21 cellular contexts compared by ENCODE assay signal in the genomic region with DNA sequence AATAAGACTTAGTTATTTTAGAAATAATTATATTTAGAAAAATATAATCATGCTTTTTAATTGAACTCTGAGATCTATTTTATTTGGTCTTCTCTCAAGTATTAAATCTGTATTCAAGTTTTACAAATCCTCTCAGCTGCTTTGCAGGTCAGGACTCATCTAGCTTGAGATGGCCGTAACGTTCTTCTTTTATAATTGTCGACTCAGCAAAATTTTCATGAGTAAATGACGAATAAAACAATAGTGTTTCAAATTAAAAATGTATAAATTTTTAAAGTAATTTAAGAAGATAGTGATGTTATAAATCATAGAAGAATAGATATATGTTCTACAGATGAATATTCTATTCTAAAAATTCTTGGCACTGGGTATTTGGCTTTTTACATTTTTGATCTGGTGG.
DNase-seq lines count a peak whose midpoint lies in the region; ATAC-seq, FAIRE-seq and TF ChIP-seq lines count a peak whose summit lies in the region.
"Had no signal": no experiment of that assay in that cellular context is flagged by ENCODE, and none has a peak within 500 bp of the region (broad histone marks: within the 10 kb centered on the region; RNA-seq: fewer than 3 reads in every experiment).

No MANE protein-coding gene starts in this region.

- no CpG with 5 or more reads among the region's 4 CpGs for WGBS in IMR-90 (ENCODE audit: extremely low coverage in 2 of 2, insufficient read length in 1 of 2), 2 experiments

- H3K79me1 ChIP-seq in IMR-90 (ENCODE audit: low read depth in 1 of 2, low read length in 2 of 2): no peaks in the 10 kb centered on the region

- in situ Hi-C loops in IMR-90 (cut with MboI; ENCODE audit: low sequenced_read_pairs): no loop called here

- H2AFZ ChIP-seq in IMR-90 (replicated peaks; ENCODE audit: low read length, poor library complexity) (no peak overlapping the region), neural cell (ENCODE audit: low read depth, low read length) (no peak overlapping the region)
- H2AFZ ChIP-seq: GM23248 had no signal

- H2AK9ac ChIP-seq in IMR-90 (replicated peaks; ENCODE audit: low read depth, low read length, poor library complexity): no peak overlapping the region

- intact Hi-C loops in IMR-90 (cut with micrococcal nuclease): no loop called here

- H3K4me1 ChIP-seq in IMR-90 (ENCODE audit: control insufficient read depth, insufficient read depth, low read length) (no peaks in the 10 kb centered on the region), SJCRH30 (no peaks in the 10 kb centered on the region)
- H3K4me1 ChIP-seq: BLaER1, Caco-2 had no signal

- H3F3A ChIP-seq in neural cell (ENCODE audit: insufficient read depth, low read length, poor library complexity, severe bottlenecking): peaks cover 13% of the 10 kb centered on the region

- H3K4me3 ChIP-seq in IMR-90 (ENCODE audit: insufficient read depth, low read depth, low read length): no peak overlapping the region
- no peak overlapping the region for H3K4me3 ChIP-seq in neural cell (ENCODE audit: low read length)
- no peak overlapping the region for H3K4me3 ChIP-seq in SJCRH30
- H3K4me3 ChIP-seq: BLaER1, GM23248 had no signal

- H2BK20ac ChIP-seq in IMR-90 (ENCODE audit: low read depth, low read length): no peak overlapping the region

- dilution Hi-C loops in IMR-90 (cut with HindIII; ENCODE audit: low sequenced_read_pairs, unreplicated experiment): no loop called here

- TF ChIP-seq RAD21 in IMR-90 (IDR thresholded peaks at IDR 0.05; ENCODE audit: low read length) (no peak), neural cell (conservative IDR thresholded peaks at IDR 0.05) (no peak)

- H3K14ac ChIP-seq in IMR-90 (replicated peaks; ENCODE audit: low read depth, low read length): no peak overlapping the region

- H3K27ac ChIP-seq in IMR-90 (ENCODE audit: insufficient read depth, low read length): no peak overlapping the region
- peak overlapping the region; percentile 25 for H3K27ac ChIP-seq in neural cell (ENCODE audit: low read length)
- H3K27ac ChIP-seq in SJCRH30: no peak overlapping the region
- H3K27ac ChIP-seq: BLaER1, C4-2B, GM23248 had no signal

- no peak overlapping the region for H3K4me2 ChIP-seq in IMR-90 (ENCODE audit: low read depth, low read length)
- H3K4me2 ChIP-seq in neural cell (ENCODE audit: low read length): no peak overlapping the region
- H3K4me2 ChIP-seq: BLaER1 had no signal

- CTCF ChIA-PET in IMR-90 (lab: Yijun Ruan, JAX): no interaction called here

- no peak overlapping the region for H4K5ac ChIP-seq in IMR-90 (ENCODE audit: low read depth, low read length)

- no peak for TF ChIP-seq EP300 in neural cell (conservative IDR thresholded peaks at IDR 0.05; ENCODE audit: poor library complexity, severe bottlenecking)

- H3K18ac ChIP-seq in IMR-90 (ENCODE audit: low read depth, low read length): no peak overlapping the region

- no peaks in the 10 kb centered on the region for H3K9me2 ChIP-seq in neural cell (ENCODE audit: insufficient read depth, low read length)

- H3K9me3 ChIP-seq in IMR-90 (ENCODE audit: control insufficient read depth, insufficient read depth, low read length): no peaks in the 10 kb centered on the region
- H3K9me3 ChIP-seq in neural cell (ENCODE audit: low read length): no peaks in the 10 kb centered on the region
- no peaks in the 10 kb centered on the region for H3K9me3 ChIP-seq in SJCRH30 (replicated peaks)
- H3K9me3 ChIP-seq: BLaER1, Caco-2 had no signal

- H3K9ac ChIP-seq in IMR-90 (ENCODE audit: low read depth, low read length) (no peak overlapping the region), neural cell (ENCODE audit: low read length) (no peak overlapping the region)
- H3K9ac ChIP-seq: BLaER1, GM23248 had no signal

- POLR2A ChIA-PET in IMR-90 (lab: Charles Lee; ENCODE audit: unreplicated experiment): no interaction called here

- no peak overlapping the region for H2AK5ac ChIP-seq in IMR-90 (ENCODE audit: low read depth, low read length)

- no peak overlapping the region for H2BK5ac ChIP-seq in IMR-90 (ENCODE audit: low read depth, low read length, poor library complexity, severe bottlenecking)

- H3K79me2 ChIP-seq in neural cell (replicated peaks; ENCODE audit: insufficient read depth, low read length): no peaks in the 10 kb centered on the region

- FAIRE-seq in A204.1 (lab: Jason Lieb, UNC) (peak; percentile 65), colon (lab: Jason Lieb, UNC) (peak; percentile 28), RCC 7860 (lab: Jason Lieb, UNC) (no peak)
- FAIRE-seq: G401.6, GM12892, GM19239 had no signal

- no peak overlapping the region for H4K91ac ChIP-seq in IMR-90 (ENCODE audit: insufficient read depth, low read depth, low read length)

- no peaks in the 10 kb centered on the region for H3K9me1 ChIP-seq in IMR-90 (ENCODE audit: insufficient read depth, low read length)

- H2BK15ac ChIP-seq in IMR-90 (ENCODE audit: low read depth, low read length): no peak overlapping the region

- TF ChIP-seq CTCF in IMR-90 (conservative IDR thresholded peaks at IDR 0.05; ENCODE audit: low read depth, low read length) (no peak), neural cell (IDR thresholded peaks at IDR 0.05; ENCODE audit: poor library complexity, severe bottlenecking) (no peak)

- H4K20me1 ChIP-seq in IMR-90 (ENCODE audit: insufficient read depth, low read length) (no peaks in the 10 kb centered on the region), neural cell (ENCODE audit: insufficient read depth) (no peaks in the 10 kb centered on the region)
- H4K20me1 ChIP-seq: BLaER1 had no signal

- no peak overlapping the region for H4K8ac ChIP-seq in IMR-90 (ENCODE audit: low read depth in 2 of 2, low read length in 2 of 2)

- no peak overlapping the region for H3K23ac ChIP-seq in IMR-90 (ENCODE audit: low read depth, low read length)

- DNase-seq in IMR-90 (no peak), RCC 7860 (ENCODE audit: low spot score) (no peak), SJCRH30 (no peak)
- DNase-seq: 8988T; Caco-2; CD4-positive, CD25-positive, alpha-beta regulatory T cell; CD8-positive, alpha-beta T cell; DMS153; DND-41; GM23248; H9 had no signal

- no peaks in the 10 kb centered on the region for H3K27me3 ChIP-seq in IMR-90 (ENCODE audit: control insufficient read depth, insufficient read depth, low read length)
- no peaks in the 10 kb centered on the region for H3K27me3 ChIP-seq in neural cell (ENCODE audit: insufficient read depth, low read depth, low read length)
- no peaks in the 10 kb centered on the region; the same call in 1 of the 2 replicates for H3K27me3 ChIP-seq in SJCRH30
- H3K27me3 ChIP-seq: BLaER1 had no signal

- H2BK120ac ChIP-seq in IMR-90 (ENCODE audit: low read depth, low read length): no peak overlapping the region

- H3K36me3 ChIP-seq in IMR-90 (ENCODE audit: control insufficient read depth, insufficient read depth, low read length) (no peaks in the 10 kb centered on the region), neural cell (ENCODE audit: insufficient read depth, low read length) (no peaks in the 10 kb centered on the region), SJCRH30 (no peaks in the 10 kb centered on the region)
- H3K36me3 ChIP-seq: BLaER1 had no signal

- ATAC-seq in IMR-90 (ENCODE audit: low read depth): no peak
- ATAC-seq in HG02610 (IDR thresholded peaks at IDR 0.05; ENCODE audit: unreplicated experiment): no peak
- ATAC-seq: CD8-positive, alpha-beta T cell; HCT116 had no signal

- BruUV-seq in IMR-90 (replicated peaks; lab: Mats Ljungman, UMichigan): no TSS peak

- no peak overlapping the region for H3K4ac ChIP-seq in IMR-90 (ENCODE audit: low read depth, low read length)

- TF ChIP-seq POLR2A in IMR-90 (IDR thresholded peaks at IDR 0.05; ENCODE audit: low read depth, low read length): no peak

- no peak overlapping the region for H3K56ac ChIP-seq in IMR-90 (ENCODE audit: extremely low read depth, insufficient read depth, low read length)

TF ChIP-seq in IMR-90, 13 proteins besides CTCF, POLR2A, EP300 and RAD21:
- TF ChIP-seq MAFK (IDR thresholded peaks at IDR 0.05; ENCODE audit: low read depth, low read length) (peak; percentile 100), NFE2L2 (IDR thresholded peaks at IDR 0.05; ENCODE audit: low read depth, low read length) (no peak), CEBPB (IDR thresholded peaks at IDR 0.05; ENCODE audit: low read depth, low read length) (no peak), RFX5 (IDR thresholded peaks at IDR 0.05; ENCODE audit: low read depth, low read length) (no peak), ELK1 (IDR thresholded peaks at IDR 0.05; ENCODE audit: borderline replicate concordance, low read depth, low read length) (no peak), CHD1 (IDR thresholded peaks at IDR 0.05; ENCODE audit: low read depth, low read length) (no peak)

TF ChIP-seq in neural cell, 6 proteins besides CTCF, POLR2A, EP300 and RAD21:
- no peak for TF ChIP-seq EZH2 (IDR thresholded peaks at IDR 0.05; ENCODE audit: borderline replicate concordance, insufficient read depth, low read length, poor library complexity, severe bottlenecking)
- TF ChIP-seq SMC3 (conservative IDR thresholded peaks at IDR 0.05; ENCODE audit: poor library complexity): no peak
- TF ChIP-seq, protein P1, sequence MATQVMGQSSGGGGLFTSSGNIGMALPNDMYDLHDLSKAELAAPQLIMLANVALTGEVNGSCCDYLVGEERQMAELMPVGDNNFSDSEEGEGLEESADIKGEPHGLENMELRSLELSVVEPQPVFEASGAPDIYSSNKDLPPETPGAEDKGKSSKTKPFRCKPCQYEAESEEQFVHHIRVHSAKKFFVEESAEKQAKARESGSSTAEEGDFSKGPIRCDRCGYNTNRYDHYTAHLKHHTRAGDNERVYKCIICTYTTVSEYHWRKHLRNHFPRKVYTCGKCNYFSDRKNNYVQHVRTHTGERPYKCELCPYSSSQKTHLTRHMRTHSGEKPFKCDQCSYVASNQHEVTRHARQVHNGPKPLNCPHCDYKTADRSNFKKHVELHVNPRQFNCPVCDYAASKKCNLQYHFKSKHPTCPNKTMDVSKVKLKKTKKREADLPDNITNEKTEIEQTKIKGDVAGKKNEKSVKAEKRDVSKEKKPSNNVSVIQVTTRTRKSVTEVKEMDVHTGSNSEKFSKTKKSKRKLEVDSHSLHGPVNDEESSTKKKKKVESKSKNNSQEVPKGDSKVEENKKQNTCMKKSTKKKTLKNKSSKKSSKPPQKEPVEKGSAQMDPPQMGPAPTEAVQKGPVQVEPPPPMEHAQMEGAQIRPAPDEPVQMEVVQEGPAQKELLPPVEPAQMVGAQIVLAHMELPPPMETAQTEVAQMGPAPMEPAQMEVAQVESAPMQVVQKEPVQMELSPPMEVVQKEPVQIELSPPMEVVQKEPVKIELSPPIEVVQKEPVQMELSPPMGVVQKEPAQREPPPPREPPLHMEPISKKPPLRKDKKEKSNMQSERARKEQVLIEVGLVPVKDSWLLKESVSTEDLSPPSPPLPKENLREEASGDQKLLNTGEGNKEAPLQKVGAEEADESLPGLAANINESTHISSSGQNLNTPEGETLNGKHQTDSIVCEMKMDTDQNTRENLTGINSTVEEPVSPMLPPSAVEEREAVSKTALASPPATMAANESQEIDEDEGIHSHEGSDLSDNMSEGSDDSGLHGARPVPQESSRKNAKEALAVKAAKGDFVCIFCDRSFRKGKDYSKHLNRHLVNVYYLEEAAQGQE (IDR thresholded peaks at IDR 0.05; ENCODE audit: borderline replicate concordance): no peak
- TF ChIP-seq MXI1 (conservative IDR thresholded peaks at IDR 0.05; ENCODE audit: poor library complexity, severe bottlenecking): no peak
- TF ChIP-seq POLR2AphosphoS5 (IDR thresholded peaks at IDR 0.05): no peak
- TF ChIP-seq TAF1 (IDR thresholded peaks at IDR 0.05; ENCODE audit: low read depth): no peak
